ENCODE assay signal across 8 cellular contexts in the genomic region with DNA sequence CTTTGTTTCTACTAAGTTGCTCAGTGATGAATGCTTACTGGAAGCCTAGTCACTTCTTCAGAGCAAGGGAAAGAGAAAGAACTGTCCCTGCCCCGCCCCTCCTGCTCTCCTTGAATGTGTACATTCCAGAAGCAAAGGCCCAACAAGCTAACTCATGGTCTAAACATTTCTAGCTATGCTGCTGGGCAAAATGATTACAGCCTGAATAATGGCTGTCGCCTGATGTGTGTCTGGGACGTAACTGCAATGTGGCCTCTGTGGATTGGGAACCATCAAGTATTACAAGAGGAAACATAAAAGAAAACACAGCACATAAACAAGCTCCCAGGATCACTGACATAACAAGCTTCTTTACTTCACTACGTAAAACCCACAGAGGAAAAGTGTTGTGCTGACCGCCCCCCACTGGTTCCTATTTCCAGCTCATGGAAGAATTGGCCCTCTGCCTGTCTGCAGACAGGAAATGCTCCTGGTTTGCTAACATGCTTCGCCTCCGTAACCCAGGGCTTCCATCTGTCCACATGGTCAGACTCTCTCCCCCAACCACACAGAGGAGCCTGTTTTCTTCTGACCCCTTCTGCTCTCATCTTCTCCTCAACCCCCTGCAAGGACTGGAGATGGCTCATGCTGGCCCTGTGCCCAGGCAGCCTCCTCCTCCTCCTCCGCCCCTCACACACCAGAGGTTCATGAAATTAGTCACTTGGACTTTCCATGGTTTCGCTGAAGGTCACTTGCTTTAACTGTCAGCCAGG.
DNase-seq lines count a peak whose midpoint lies in the region; ATAC-seq and TF ChIP-seq lines count a peak whose summit lies in the region.

No MANE protein-coding gene starts in this region.

- H3K9me3 ChIP-seq in BLaER1 (no peaks in the 10 kb centered on the region), WERI-Rb-1 (ENCODE audit: severe bottlenecking) (no peaks in the 10 kb centered on the region)

- H3K27ac ChIP-seq in BLaER1 (0 out of 2 replicates have a peak overlapping the region, but pooled peaks have one; percentile 18), WERI-Rb-1 (peak overlapping the region; percentile 26; the same call in 1 of the 2 replicates)

- TF ChIP-seq CTCF in WERI-Rb-1 (IDR thresholded peaks at IDR 0.05; ENCODE audit: low read depth, low read length): peak; percentile 18; the same call in 1 of the 2 replicates

- H3K4me2 ChIP-seq in BLaER1: peak overlapping the region; percentile 55

- H3K4me1 ChIP-seq in BLaER1: peaks cover 23% of the 10 kb centered on the region

- DNase-seq in WERI-Rb-1 (peak; percentile 61), dedifferentiated amniotic fluid mesenchymal stem cell (ENCODE audit: extremely low spot score) (peak; percentile 93), medulla oblongata (ENCODE audit: extremely low spot score) (peak; percentile 79), NCI-H187 (lab: John Stamatoyannopoulos, UW) (no peak)
- peak; percentile 46 for DNase-seq in stimulated activated CD8-positive, alpha-beta memory T cell treated with anti-CD3 and anti-CD28 coated beads, Interleukin-12 subunit alpha, Interleukin-12 subunit beta, amount 100 ng/mL, for 24 hours (ENCODE audit: extremely low read depth)

- H3K4me3 ChIP-seq in BLaER1 (no peak overlapping the region), WERI-Rb-1 (ENCODE audit: low read depth, low read length) (no peak overlapping the region)

- H4K20me1 ChIP-seq in BLaER1: no peaks in the 10 kb centered on the region

- no peaks in the 10 kb centered on the region for H3K27me3 ChIP-seq in BLaER1
- no peaks in the 10 kb centered on the region for H3K27me3 ChIP-seq in WERI-Rb-1 (ENCODE audit: insufficient read depth, low read depth, severe bottlenecking)

- ATAC-seq in GM19324 (IDR thresholded peaks at IDR 0.05; ENCODE audit: low FRiP score, unreplicated experiment) (peak; percentile 30), HG03439 (IDR thresholded peaks at IDR 0.05; ENCODE audit: unreplicated experiment) (peak; percentile 75)

- H3K36me3 ChIP-seq in BLaER1 (no peaks in the 10 kb centered on the region), WERI-Rb-1 (no peaks in the 10 kb centered on the region)

- H3K9ac ChIP-seq in BLaER1: no peak overlapping the region

Comparison
In these comparisons a context has a peak if more than half of its experiments do, and no peak if none do; other contexts are left out.
1. DNase-seq: peak in WERI-Rb-1 (single experiment), dedifferentiated amniotic fluid mesenchymal stem cell (single experiment), medulla oblongata (single experiment) and stimulated activated CD8-positive, alpha-beta memory T cell treated with anti-CD3 and anti-CD28 coated beads, Interleukin-12 subunit alpha, Interleukin-12 subunit beta, amount 100 ng/mL, for 24 hours (single experiment); none in NCI-H187 (0 of 2).